ENCODE assay signal across 27 cellular contexts in genomic region chr6:8739454-8739853, GRCh38.
"Had no signal": no experiment of that assay in that cellular context is flagged by ENCODE, and none has a peak within 500 bp of the region (broad histone marks: within the 10 kb centered on the region; RNA-seq: fewer than 3 reads in every experiment).

No MANE protein-coding gene starts in this region.

- H3K4me1 ChIP-seq: ascending aorta had no signal

- H3K27me3 ChIP-seq: ascending aorta had no signal

- H3K36me3 ChIP-seq: ascending aorta, WERI-Rb-1 had no signal

- H3K4me3 ChIP-seq: ascending aorta had no signal

- H3K27ac ChIP-seq: ascending aorta, WERI-Rb-1 had no signal

- DNase-seq: activated CD4-positive, alpha-beta memory T cell treated with anti-CD3 and anti-CD28 coated beads, Interleukin-2, amount 10 ng/mL, durations not matched to agents 7 days and 5 days; activated CD4-positive, alpha-beta T cell treated with anti-CD3 and anti-CD28 coated beads for 1 hour; activated CD4-positive, alpha-beta T cell treated with anti-CD3 and anti-CD28 coated beads for 36 hours; activated CD4-positive, alpha-beta T cell treated with anti-CD3 and anti-CD28 coated beads for 48 hours; activated CD4-positive, alpha-beta T cell treated with anti-CD3 and anti-CD28 coated beads, Interleukin-2, amount 10 ng/mL, durations not matched to agents 7 days and 5 days; activated CD4-positive, alpha-beta T cell treated with anti-CD3 and anti-CD28 coated beads, Interleukin-2, amount 50 U/mL, for 48 hours; activated CD4-positive, CD25-positive, alpha-beta regulatory T cell; activated CD8-positive, alpha-beta memory T cell treated with anti-CD3 and anti-CD28 coated beads for 24 hours; activated CD8-positive, alpha-beta memory T cell treated with anti-CD3 and anti-CD28 coated beads, Interleukin-2, amount 10 ng/mL, durations not matched to agents 7 days and 5 days; activated CD8-positive, alpha-beta memory T cell treated with anti-CD3 and anti-CD28 coated beads, Interleukin-2, amount 50 U/mL, for 48 hours; activated CD8-positive, alpha-beta T cell treated with anti-CD3 and anti-CD28 coated beads, Interleukin-2, amount 10 ng/mL, durations not matched to agents 7 days and 5 days; activated effector memory CD4-positive, alpha-beta T cell treated with Interleukin-2 at 50 U/mL for 16 hours; activated gamma-delta T cell; activated naive CD4-positive, alpha-beta T cell treated with anti-CD3 and anti-CD28 coated beads, Interleukin-2, amount 10 ng/mL, durations not matched to agents 7 days and 5 days; activated naive CD4-positive, alpha-beta T cell treated with Interleukin-2 at 50 U/mL for 16 hours; activated naive CD8-positive, alpha-beta T cell treated with anti-CD3 and anti-CD28 coated beads, Interleukin-2, amount 10 ng/mL, durations not matched to agents 7 days and 5 days; activated naive CD8-positive, alpha-beta T cell treated with anti-CD3 and anti-CD28 coated beads, Interleukin-2, amount 50 U/mL, for 24 hours; activated T-cell treated with anti-CD3 and anti-CD28 coated beads, Interleukin-2, amount 50 U/mL, for 24 hours; activated T-cell treated with anti-CD3 and anti-CD28 coated beads, Interleukin-2, amount 50 U/mL, for 48 hours; amygdala; anterior cingulate cortex; central memory CD4-positive, alpha-beta T cell; T-helper 1 cell; T-helper 2 cell; T-helper 9 cell; WERI-Rb-1 had no signal
